ENCODE assay signal across 25 cellular contexts in genomic region chr3:63142681-63143080, GRCh38.
"Had no signal": no experiment of that assay in that cellular context is flagged by ENCODE, and none has a peak within 500 bp of the region (broad histone marks: within the 10 kb centered on the region; RNA-seq: fewer than 3 reads in every experiment).

No MANE protein-coding gene starts in this region.

- H3K9me3 ChIP-seq: adrenal gland, ascending aorta, neutrophil, ovary, stomach, suprapubic skin, tibial nerve, uterus had no signal

- H3K4me3 ChIP-seq: adrenal gland, ascending aorta, gastroesophageal sphincter, heart left ventricle, ovary, stomach, suprapubic skin, tibial nerve, uterus had no signal

- H3K4me1 ChIP-seq: adrenal gland, ascending aorta, gastroesophageal sphincter, stomach, suprapubic skin, tibial nerve, uterus had no signal

- FAIRE-seq: small intestine, TTC549 had no signal

- H3K36me3 ChIP-seq: adrenal gland, ascending aorta, brain microvascular endothelial cell, gastroesophageal sphincter, heart left ventricle, neutrophil, ovary, stomach, suprapubic skin, tibial nerve, uterus had no signal

- H3K27me3 ChIP-seq: adrenal gland, ascending aorta, brain microvascular endothelial cell, gastroesophageal sphincter, heart left ventricle, neutrophil, ovary, stomach, suprapubic skin, tibial nerve, uterus had no signal

- H3K27ac ChIP-seq: adrenal gland, ascending aorta, brain microvascular endothelial cell, gastroesophageal sphincter, heart left ventricle, neutrophil, ovary, stomach, suprapubic skin, tibial nerve, uterus had no signal

- DNase-seq: activated CD4-positive, alpha-beta T cell treated with anti-CD3 and anti-CD28 coated beads for 4 hours; activated CD4-positive, alpha-beta T cell treated with anti-CD3 and anti-CD28 coated beads, Interleukin-2, amount 50 U/mL, for 48 hours; activated CD4-positive, CD25-positive, alpha-beta regulatory T cell; activated CD8-positive, alpha-beta memory T cell treated with anti-CD3 and anti-CD28 coated beads, Interleukin-2, amount 50 U/mL, for 48 hours; activated naive CD4-positive, alpha-beta T cell; activated T-cell treated with anti-CD3 and anti-CD28 coated beads, Interleukin-2, amount 50 U/mL, for 4 hours; adrenal gland; brain microvascular endothelial cell; caudate nucleus; dermis blood vessel endothelial cell; effector CD8-positive, alpha-beta T cell; heart left ventricle; islet precursor cell; left cardiac atrium; ovary; small intestine; stimulated activated CD4-positive, alpha-beta T cell treated with anti-CD3 and anti-CD28 coated beads, Interleukin-2, amount 100 ng/mL, for 24 hours; stomach; uterus had no signal
